15 cellular contexts compared by ENCODE assay signal in genomic region chr14:100592972-100593371, GRCh38. TPM values are rescaled to one million over a fixed set of nuclear protein-coding genes. Genes with fewer than 3 reads are reported as not detected.
A peak's percentile ranks its signal among the peaks of the same experiment; 100 is the strongest.
DNase-seq lines count a peak whose midpoint lies in the region; ATAC-seq lines count a peak whose summit lies in the region.
"Had no signal": no experiment of that assay in that cellular context is flagged by ENCODE, and none has a peak within 500 bp of the region (broad histone marks: within the 10 kb centered on the region; RNA-seq: fewer than 3 reads in every experiment).

No MANE protein-coding gene starts in this region.

- H3K4me3 ChIP-seq in aorta (ENCODE audit: low read length in 2 of 2) = no peak overlapping the region
- H3K4me3 ChIP-seq: GM23338, SJCRH30 had no signal

- H3K9me3 ChIP-seq in aorta (ENCODE audit: control insufficient read depth, low read length) = no peaks in the 10 kb centered on the region
- H3K9me3 ChIP-seq: SJCRH30 had no signal

- no peaks in the 10 kb centered on the region for H3K27me3 ChIP-seq in aorta (ENCODE audit: control insufficient read depth in 1 of 2, insufficient read depth in 2 of 2, low read length in 1 of 2)

- WGBS in aorta, 2 donors = 77 to 79% methylated on average over 4 of the region's 4 CpGs

- no peaks in the 10 kb centered on the region for H3K36me3 ChIP-seq in aorta (ENCODE audit: control insufficient read depth in 1 of 2, insufficient read depth in 2 of 2, low read length in 1 of 2)
- H3K36me3 ChIP-seq: SJCRH30 had no signal

- peak; percentile 5 for DNase-seq in left cardiac atrium
- no peak for DNase-seq in left ventricle myocardium superior
- peak; percentile 8 for DNase-seq in NCI-H446 treated with DMSO at 0.1 percent for 48 hours (lab: John Stamatoyannopoulos, UW)
- DNase-seq in mesenteric fat pad (ENCODE audit: low spot score) = peak; percentile 68
- peak; percentile 31 to 38 for DNase-seq in aorta
- DNase-seq in DMS79 (lab: John Stamatoyannopoulos, UW) = no peak
- DNase-seq in KG1 (lab: John Stamatoyannopoulos, UW) = no peak
- DNase-seq: ACHN; CD4-positive, alpha-beta memory T cell; NCI-H1048; NCI-H187; NCI-H2171; NCI-H510A; SJCRH30 had no signal

- no peak for ATAC-seq in left cardiac atrium
- ATAC-seq in left ventricle myocardium superior = no peak
- no peak for ATAC-seq in aorta (ENCODE audit: low FRiP score)
- ATAC-seq: GM23338 had no signal

- intact Hi-C loops in left cardiac atrium (cut with DNase I) = no loop called here
- intact Hi-C loops in left ventricle myocardium superior (cut with micrococcal nuclease) = no loop called here
- intact Hi-C loops in aorta (cut with DNase I) = no loop called here

- H3K4me1 ChIP-seq in aorta (ENCODE audit: control insufficient read depth in 1 of 2, insufficient read depth in 2 of 2, low read length in 2 of 2) = no peaks in the 10 kb centered on the region
- H3K4me1 ChIP-seq: SJCRH30 had no signal

- no peak overlapping the region for H3K27ac ChIP-seq in aorta (ENCODE audit: low read depth in 1 of 2, low read length in 2 of 2)
- H3K27ac ChIP-seq: SJCRH30 had no signal

RNA-seq across cellular contexts. Expression of gene BEGAIN, which starts 5.8 kb away (rescaled TPM):
- total RNA-seq in left cardiac atrium (1 to 10 TPM; 1.7 to 2.1 TPM), left ventricle myocardium superior (0.79 TPM), mesenteric fat pad (2.2 TPM), aorta (1 to 10 TPM; 1.6 to 2.6 TPM)
- under 1 TPM; 0.28 to 0.38 TPM for polyA plus RNA-seq in aorta

Comparison
In these comparisons a context has a peak if more than half of its experiments do, and no peak if none do; other contexts are left out.
1. DNase-seq: peak in left cardiac atrium (single experiment), NCI-H446 treated with DMSO at 0.1 percent for 48 hours (single experiment), mesenteric fat pad (single experiment) and aorta (2 of 2); none in left ventricle myocardium superior (single experiment), DMS79 (single experiment) and KG1 (single experiment).